Comparison of ENCODE assay signal across 9 cellular contexts in the genomic region with DNA sequence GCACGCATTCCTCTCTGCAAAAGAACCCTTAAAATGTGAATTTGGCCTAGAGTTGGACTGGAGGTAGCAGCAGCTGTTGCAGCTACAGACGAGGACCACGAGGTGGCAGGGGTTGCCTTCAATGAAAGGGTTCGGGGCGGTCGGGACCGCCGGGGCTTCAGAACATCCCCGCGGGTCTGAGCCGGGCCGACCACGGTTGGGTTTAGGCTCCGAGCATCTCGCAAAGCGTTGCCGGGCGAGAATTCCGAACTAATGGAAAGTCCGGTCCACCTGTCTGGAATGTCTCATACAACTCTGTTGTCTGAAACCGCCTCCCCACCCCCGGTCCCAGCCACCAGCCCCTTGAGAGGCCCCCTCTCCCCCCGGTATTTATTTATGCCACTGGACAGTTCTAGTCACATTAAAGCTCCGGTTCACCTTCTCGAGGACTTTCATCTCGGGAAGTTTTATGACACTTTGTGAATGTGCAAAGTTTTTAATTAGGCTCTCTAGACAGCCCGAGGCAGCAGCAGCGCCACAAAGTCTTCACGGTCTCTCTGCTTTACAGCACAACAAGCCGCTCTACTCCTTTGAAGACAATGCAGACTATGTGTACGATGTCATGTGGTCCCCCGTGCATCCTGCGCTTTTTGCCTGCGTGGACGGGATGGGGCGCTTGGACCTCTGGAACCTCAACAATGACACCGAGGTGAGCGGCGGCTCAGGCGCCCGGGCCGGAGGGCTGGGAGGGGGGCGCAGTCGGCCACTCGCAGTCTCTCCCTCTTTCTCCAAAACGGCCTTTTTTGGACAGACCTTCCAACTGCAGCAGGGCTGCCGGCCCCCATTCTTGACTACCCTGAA.
A peak's percentile ranks its signal among the peaks of the same experiment; 100 is the strongest.
DNase-seq lines count a peak whose midpoint lies in the region; ATAC-seq and TF ChIP-seq lines count a peak whose summit lies in the region.
"Had no signal": no experiment of that assay in that cellular context is flagged by ENCODE, and none has a peak within 500 bp of the region (broad histone marks: within the 10 kb centered on the region; RNA-seq: fewer than 3 reads in every experiment).

No MANE protein-coding gene starts in this region.

- H3K9me3 Mint-ChIP-seq in neural crest cell, result no peaks in the 10 kb centered on the region

- H3K36me3 Mint-ChIP-seq in neural crest cell (ENCODE audit: low read depth), result no peaks in the 10 kb centered on the region

- peak; percentile 86 for TF ChIP-seq CTCF in foreskin keratinocyte (conservative IDR thresholded peaks at IDR 0.05)
- TF ChIP-seq CTCF in neural crest cell (conservative IDR thresholded peaks at IDR 0.05), result peak; percentile 94

- H3K4me1 ChIP-seq in Karpas-422 (ENCODE audit: low read length) (peaks cover 5% of the 10 kb centered on the region), foreskin keratinocyte (no peaks in the 10 kb centered on the region), thymus (ENCODE audit: control insufficient read depth, insufficient read depth, low read length) (no peaks in the 10 kb centered on the region)

- H3K27me3 Mint-ChIP-seq in neural crest cell (ENCODE audit: low read depth), result peaks cover 52% of the 10 kb centered on the region

- no peak overlapping the region for H3K27ac ChIP-seq in Karpas-422 (ENCODE audit: low read length)
- H3K27ac ChIP-seq in foreskin keratinocyte, result no peak overlapping the region
- H3K27ac ChIP-seq in thymus (ENCODE audit: low read depth), result no peak overlapping the region
- H3K27ac ChIP-seq: epithelial cell of prostate had no signal

- no peak overlapping the region for H3K27ac Mint-ChIP-seq in neural crest cell (ENCODE audit: unreplicated experiment)

- no peaks in the 10 kb centered on the region for H4K20me1 ChIP-seq in Karpas-422 (ENCODE audit: insufficient read depth, low read depth, low read length)

- H3K36me3 ChIP-seq in Karpas-422 (ENCODE audit: insufficient read depth, low read length) (no peaks in the 10 kb centered on the region), thymus (ENCODE audit: control insufficient read depth, insufficient read depth) (no peaks in the 10 kb centered on the region)

- no peaks in the 10 kb centered on the region for H3K9me3 ChIP-seq in Karpas-422 (ENCODE audit: low read length)
- no peaks in the 10 kb centered on the region for H3K9me3 ChIP-seq in thymus (ENCODE audit: control insufficient read depth)

- H3K27me3 ChIP-seq in Karpas-422 (ENCODE audit: low read length) (no peaks in the 10 kb centered on the region), foreskin keratinocyte (peaks cover 20% of the 10 kb centered on the region), thymus (ENCODE audit: control insufficient read depth, insufficient read depth) (peaks cover 3% of the 10 kb centered on the region)

- H3K4me2 ChIP-seq in Karpas-422 (ENCODE audit: low read depth, low read length, poor library complexity, severe bottlenecking), result peak overlapping the region; percentile 63

- WGBS in thymus, result 3% methylated on average over 47 of the region's 47 CpGs

- H3K4me3 Mint-ChIP-seq in neural crest cell, result peak overlapping the region; percentile 96

- peak; percentile 90 for ATAC-seq in GM21619 (IDR thresholded peaks at IDR 0.05; ENCODE audit: unreplicated experiment)
- peak; percentile 93 for ATAC-seq in foreskin keratinocyte

- peaks cover 7% of the 10 kb centered on the region for H3K4me1 Mint-ChIP-seq in neural crest cell

- peak; percentile 89 for DNase-seq in DMS53 (lab: John Stamatoyannopoulos, UW)
- peak; percentile 77 for DNase-seq in Karpas-422
- DNase-seq in RKO (ENCODE audit: low spot score), result peak; percentile 75
- DNase-seq in activated effector memory CD4-positive, alpha-beta T cell treated with anti-CD3 and anti-CD28 coated beads, Interleukin-2, amount 50 U/mL, for 16 hours, result peak; percentile 76
- DNase-seq in foreskin keratinocyte, result no peak
- peak; percentile 47 for DNase-seq in neural crest cell (ENCODE audit: low read depth, low spot score)

- H3K9ac ChIP-seq in Karpas-422 (ENCODE audit: low read length), result peak overlapping the region; percentile 34

- H3K9me2 ChIP-seq in Karpas-422 (replicated peaks; ENCODE audit: insufficient read depth, low read length), result no peaks in the 10 kb centered on the region

- no peaks in the 10 kb centered on the region for H3K79me2 ChIP-seq in Karpas-422 (ENCODE audit: low read length)

- no peak overlapping the region for H2AFZ ChIP-seq in Karpas-422 (ENCODE audit: low read length)

- peak overlapping the region; percentile 63 for H3K4me3 ChIP-seq in Karpas-422 (ENCODE audit: low read length)
- peak overlapping the region; percentile 18 for H3K4me3 ChIP-seq in thymus (ENCODE audit: low read length)

Comparison
In these comparisons a context has a peak if more than half of its experiments do, and no peak if none do; other contexts are left out.
1. DNase-seq: peak in DMS53 (single experiment), Karpas-422 (single experiment), RKO (single experiment), activated effector memory CD4-positive, alpha-beta T cell treated with anti-CD3 and anti-CD28 coated beads, Interleukin-2, amount 50 U/mL, for 16 hours (single experiment) and neural crest cell (single experiment); none in foreskin keratinocyte (0 of 2).